1 cellular context compared by ENCODE assay signal in genomic region chr12:80068173-80068572, GRCh38.
TF ChIP-seq lines count a peak whose summit lies in the region.

No MANE protein-coding gene starts in this region.

TF ChIP-seq in HepG2, 621 proteins besides CTCF, POLR2A, EP300 and RAD21 (continued from another document):
- TF ChIP-seq STAG1 (CRISPR knock-in tag; IDR thresholded peaks at IDR 0.05) = peak; percentile 11; the same call in 1 of the 2 replicates
- TF ChIP-seq ERF (CRISPR knock-in tag; IDR thresholded peaks at IDR 0.05) = no peak
